Comparison of ENCODE assay signal across 9 cellular contexts in the genomic region with DNA sequence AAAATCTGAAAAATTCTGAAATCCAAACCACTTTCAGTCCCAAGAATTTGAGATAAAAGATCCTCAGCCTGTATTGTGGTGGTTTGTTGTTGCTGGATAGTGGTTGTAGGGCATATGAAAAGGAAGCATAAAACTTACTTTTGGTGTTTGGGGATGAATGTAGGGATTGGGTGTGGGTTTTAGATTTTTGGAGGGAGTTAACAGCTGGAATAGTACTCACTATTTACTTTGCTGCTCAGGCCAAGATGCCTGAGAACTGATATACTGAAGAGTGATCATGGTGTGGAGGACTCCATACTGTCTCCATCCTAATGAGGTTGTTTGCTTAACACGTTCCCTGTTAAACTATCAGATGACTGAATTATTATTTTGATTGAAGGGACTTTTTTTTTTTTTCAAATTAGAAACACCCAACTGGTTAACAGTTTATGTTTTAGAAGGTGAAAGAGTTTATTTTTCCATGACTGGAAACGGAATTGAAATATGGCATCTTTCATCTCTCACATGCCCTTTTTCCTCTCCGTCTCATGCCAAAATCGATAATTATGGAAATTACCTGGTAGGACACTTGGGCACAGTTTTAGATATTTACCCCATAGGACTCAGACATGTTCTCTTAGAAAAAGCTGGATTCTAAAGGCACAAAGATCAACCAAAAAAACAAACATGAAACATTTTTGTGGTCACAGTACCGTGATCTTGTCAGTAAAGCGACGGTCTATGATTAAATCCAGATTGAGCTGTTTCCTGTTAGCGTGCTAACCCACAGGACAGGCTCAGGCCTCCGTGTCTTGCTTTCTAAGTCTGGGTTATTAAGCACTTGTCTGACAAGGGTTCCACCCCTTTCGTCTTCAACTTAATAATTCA. TPM values are rescaled to one million over a fixed set of nuclear protein-coding genes. Genes with fewer than 3 reads are reported as not detected.
A peak's percentile ranks its signal among the peaks of the same experiment; 100 is the strongest.
DNase-seq lines count a peak whose midpoint lies in the region; TF ChIP-seq lines count a peak whose summit lies in the region.
"Had no signal": no experiment of that assay in that cellular context is flagged by ENCODE, and none has a peak within 500 bp of the region (broad histone marks: within the 10 kb centered on the region; RNA-seq: fewer than 3 reads in every experiment).

No MANE protein-coding gene starts in this region.

- DNase-seq in NCI-H748 (lab: John Stamatoyannopoulos, UW; ENCODE audit: unreplicated experiment) (peak; percentile 5), NCI-H748 treated with DMSO at 0.1 percent for 48 hours (lab: John Stamatoyannopoulos, UW) (no peak), HEK293T (ENCODE audit: extremely low spot score) (peak; percentile 27), NCI-H1105 treated with DMSO at 0.1 percent for 48 hours (lab: John Stamatoyannopoulos, UW) (peak; percentile 32), ascending aorta (ENCODE audit: low spot score in 2 of 2) (no peak), kidney glomerular epithelial cell (lab: John Stamatoyannopoulos, UW) (peak; percentile 76), stromal cell of bone marrow (ENCODE audit: low read depth) (peak; percentile 87), activated gamma-delta T cell treated with Interleukin-2 at 50 U/mL for 16 hours (no peak)

- intact Hi-C loops in ascending aorta (cut with DNase I): loop anchor here (5.0 kb wide), 1 partner anchor 35 kb away; a partner anchor contains a TSS

- peak overlapping the region; percentile 3 to 34 for H3K4me3 ChIP-seq in ascending aorta

- H3K4me1 ChIP-seq in ascending aorta: peaks cover 0 to 14% of the 10 kb centered on the region in 2 donors

- CTCF ChIA-PET in HEK293T (lab: Yijun Ruan, JAX): no interaction called here

- no peaks in the 10 kb centered on the region for H3K27me3 ChIP-seq in ascending aorta

- no peak for TF ChIP-seq CTCF in ascending aorta (IDR thresholded peaks at IDR 0.05)

- H3K9me3 ChIP-seq in ascending aorta: no peaks in the 10 kb centered on the region

- H3K36me3 ChIP-seq in ascending aorta: no peaks in the 10 kb centered on the region

- H3K27ac ChIP-seq in ascending aorta: peak overlapping the region; percentile 44 to 51
- H3K27ac ChIP-seq: C4-2B had no signal

- POLR2A ChIA-PET in HEK293T (lab: Yijun Ruan, JAX): no interaction called here

TF ChIP-seq in HEK293T, 16 proteins besides CTCF, POLR2A, EP300 and RAD21:
- TF ChIP-seq FOXK2 (IDR thresholded peaks at IDR 0.05) (no peak), NFRKB (IDR thresholded peaks at IDR 0.05) (no peak), TARDBP (IDR thresholded peaks at IDR 0.05) (no peak), FOXM1 (IDR thresholded peaks at IDR 0.05; ENCODE audit: borderline replicate concordance) (no peak), CTBP1 (IDR thresholded peaks at IDR 0.05; ENCODE audit: borderline replicate concordance) (no peak), ZNF384 (IDR thresholded peaks at IDR 0.05) (no peak), HDGF (IDR thresholded peaks at IDR 0.05; ENCODE audit: borderline replicate concordance) (no peak), L3MBTL2 (conservative IDR thresholded peaks at IDR 0.05) (no peak), ELF4 (IDR thresholded peaks at IDR 0.05) (no peak), BHLHE40 (IDR thresholded peaks at IDR 0.05; ENCODE audit: borderline replicate concordance) (no peak)

RNA-seq across cellular contexts. Expression of a gene that starts 37.3 kb away (rescaled TPM):
- total RNA-seq in ascending aorta: 23.1 TPM

Comparison
In these comparisons a context has a peak if more than half of its experiments do, and no peak if none do; other contexts are left out.
1. DNase-seq: peak in NCI-H748 (single experiment), HEK293T (single experiment), NCI-H1105 treated with DMSO at 0.1 percent for 48 hours (single experiment), kidney glomerular epithelial cell (single experiment) and stromal cell of bone marrow (single experiment); none in NCI-H748 treated with DMSO at 0.1 percent for 48 hours (single experiment), ascending aorta (0 of 2) and activated gamma-delta T cell treated with Interleukin-2 at 50 U/mL for 16 hours (single experiment).